In genomic region chrX:108199691-108200090, GRCh38 we compare ENCODE assay signal across 8 cellular contexts.
DNase-seq lines count a peak whose midpoint lies in the region; ATAC-seq and TF ChIP-seq lines count a peak whose summit lies in the region.

No MANE protein-coding gene starts in this region.

- DNase-seq in cardiac muscle cell (ENCODE audit: low read depth in 1 of 2, low spot score in 1 of 2) (peak; percentile 54 to 61), Right ventricle myocardium superior (no peak), RWPE2 (ENCODE audit: low spot score) (no peak), glomerular visceral epithelial cell (ENCODE audit: extremely low spot score) (peak; percentile 51), upper lobe of left lung (peak in 1 of 2 donors; percentile 25)

- ATAC-seq in Right ventricle myocardium superior (ENCODE audit: poor library complexity) (no peak), HG03354 (IDR thresholded peaks at IDR 0.05; ENCODE audit: poor library complexity, severe bottlenecking, unreplicated experiment) (peak; percentile 78), RWPE2 (ENCODE audit: low read depth) (no peak), upper lobe of left lung (ENCODE audit: low FRiP score in 2 of 2) (peak; percentile 24 to 25), GM19467 (IDR thresholded peaks at IDR 0.05; ENCODE audit: unreplicated experiment) (no peak), GM21360 (IDR thresholded peaks at IDR 0.05; ENCODE audit: unreplicated experiment) (no peak)

- intact Hi-C loops in Right ventricle myocardium superior (cut with DNase I): no loop called here

- H3K27ac ChIP-seq in cardiac muscle cell (no peak overlapping the region), RWPE2 (ENCODE audit: poor library complexity, severe bottlenecking) (no peak overlapping the region), upper lobe of left lung (no peak overlapping the region)

- no peaks in the 10 kb centered on the region for H3K4me1 ChIP-seq in cardiac muscle cell (ENCODE audit: low read depth)
- H3K4me1 ChIP-seq in RWPE2 (ENCODE audit: insufficient read depth, poor library complexity, severe bottlenecking): no peaks in the 10 kb centered on the region
- H3K4me1 ChIP-seq in upper lobe of left lung: no peaks in the 10 kb centered on the region

- H3K36me3 ChIP-seq in cardiac muscle cell (no peaks in the 10 kb centered on the region), RWPE2 (ENCODE audit: low read depth) (peaks cover 6% of the 10 kb centered on the region; the same call in 1 of the 2 replicates), upper lobe of left lung (no peaks in the 10 kb centered on the region)

- H3K27me3 ChIP-seq in cardiac muscle cell (no peaks in the 10 kb centered on the region), RWPE2 (ENCODE audit: insufficient read depth, poor library complexity, severe bottlenecking) (no peaks in the 10 kb centered on the region), upper lobe of left lung (no peaks in the 10 kb centered on the region)

- no peak for TF ChIP-seq EP300 in upper lobe of left lung (IDR thresholded peaks at IDR 0.05)

- no peak for TF ChIP-seq POLR2A in upper lobe of left lung (IDR thresholded peaks at IDR 0.05)

- 8 to 9% methylated on average over 4 of the region's 4 CpGs for WGBS in upper lobe of left lung, 2 donors

- TF ChIP-seq CTCF in cardiac muscle cell (IDR thresholded peaks at IDR 0.05; ENCODE audit: low read depth, low read length): peak; percentile 57
- TF ChIP-seq CTCF in RWPE2 (IDR thresholded peaks at IDR 0.05; ENCODE audit: poor library complexity, severe bottlenecking): peak; percentile 50
- peak in 5 of 6 experiments; percentile 24 to 48 (median 30) for TF ChIP-seq CTCF in upper lobe of left lung (IDR thresholded peaks at IDR 0.05)

- H3K4me3 ChIP-seq in cardiac muscle cell (no peak overlapping the region), RWPE2 (ENCODE audit: severe bottlenecking) (no peak overlapping the region), upper lobe of left lung (no peak overlapping the region)

- H3K9me3 ChIP-seq in cardiac muscle cell (ENCODE audit: low read depth) (no peaks in the 10 kb centered on the region), RWPE2 (ENCODE audit: severe bottlenecking) (no peaks in the 10 kb centered on the region), upper lobe of left lung (no peaks in the 10 kb centered on the region)

Comparison
In these comparisons a context has a peak if more than half of its experiments do, and no peak if none do; other contexts are left out.
1. DNase-seq: peak in cardiac muscle cell (2 of 2) and glomerular visceral epithelial cell (single experiment); none in Right ventricle myocardium superior (single experiment) and RWPE2 (single experiment).
2. ATAC-seq: peak in HG03354 (single experiment) and upper lobe of left lung (2 of 2); none in Right ventricle myocardium superior (single experiment), RWPE2 (single experiment), GM19467 (single experiment) and GM21360 (single experiment).
3. Peak in every context shown above with its lines, with median percentiles within 50 percentile points of each other: CTCF ChIP-seq.